9 cellular contexts compared by ENCODE assay signal in the genomic region with DNA sequence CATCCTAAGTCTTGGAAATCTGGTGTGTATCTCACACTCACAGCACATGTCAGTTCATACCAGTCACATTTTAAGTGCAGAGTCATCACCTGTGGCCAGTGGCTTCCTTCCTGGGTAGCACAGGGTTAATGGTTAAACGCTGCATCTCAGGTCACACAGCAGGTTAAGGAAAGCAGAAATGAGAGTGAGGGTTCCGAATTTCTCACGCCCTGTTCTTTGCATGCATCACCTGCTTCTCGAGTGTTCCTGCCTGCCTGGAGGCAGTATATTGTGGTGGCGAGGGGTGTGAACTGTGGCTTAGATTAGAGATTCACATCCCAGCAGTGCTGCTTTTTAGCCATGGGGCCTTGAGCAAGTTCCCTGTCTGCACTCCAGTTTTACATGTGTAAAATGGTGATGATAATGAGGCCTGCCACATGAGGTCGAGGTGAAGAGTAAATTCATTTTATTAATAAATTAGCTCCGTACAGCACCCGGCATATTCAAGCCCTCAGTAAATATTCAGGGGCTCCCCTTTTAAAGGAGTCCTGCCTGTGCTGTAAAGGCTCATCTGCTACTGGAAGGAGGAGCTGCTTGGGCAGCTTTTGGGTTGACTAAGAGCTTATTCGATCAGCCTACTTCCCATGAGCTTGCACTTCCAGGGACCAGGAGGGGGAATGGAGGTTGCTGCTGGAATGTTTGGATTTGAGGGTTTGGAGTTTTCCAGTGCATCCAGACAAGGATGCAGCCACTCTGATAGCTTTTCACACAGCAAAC.
DNase-seq lines count a peak whose midpoint lies in the region; ATAC-seq and TF ChIP-seq lines count a peak whose summit lies in the region.
"Had no signal": no experiment of that assay in that cellular context is flagged by ENCODE, and none has a peak within 500 bp of the region (broad histone marks: within the 10 kb centered on the region; RNA-seq: fewer than 3 reads in every experiment).

No MANE protein-coding gene starts in this region.

- ATAC-seq in GM21367 (IDR thresholded peaks at IDR 0.05; ENCODE audit: unreplicated experiment) (peak; percentile 95), HG03439 (IDR thresholded peaks at IDR 0.05; ENCODE audit: unreplicated experiment) (peak; percentile 98), foreskin keratinocyte (peak; percentile 39), sciatic nerve (no peak)

- H4K20me1 ChIP-seq in osteoblast (ENCODE audit: insufficient read depth, low read length), result no peaks in the 10 kb centered on the region

- H3K36me3 ChIP-seq in osteoblast (ENCODE audit: insufficient read depth, low read length), result peaks cover 65% of the 10 kb centered on the region

- intact Hi-C loops in sciatic nerve (cut with DNase I), result no loop called here

- H3K4me1 ChIP-seq in foreskin keratinocyte (no peaks in the 10 kb centered on the region), osteoblast (ENCODE audit: insufficient read depth, low read length) (no peaks in the 10 kb centered on the region)

- H3K4me2 ChIP-seq in osteoblast (ENCODE audit: insufficient read depth, low read length), result no peak overlapping the region

- H3K4me3 ChIP-seq in GM12865 (ENCODE audit: low read depth, low read length), result no peak overlapping the region
- H3K4me3 ChIP-seq in osteoblast (ENCODE audit: insufficient read depth, low read length), result no peak overlapping the region

- no peak overlapping the region for H2AFZ ChIP-seq in osteoblast (ENCODE audit: low read length)
- H2AFZ ChIP-seq: parathyroid adenoma had no signal

- H3K27me3 ChIP-seq in foreskin keratinocyte, result no peaks in the 10 kb centered on the region
- H3K27me3 ChIP-seq in osteoblast (ENCODE audit: insufficient read depth, low read length), result no peaks in the 10 kb centered on the region

- H3K79me2 ChIP-seq in osteoblast (ENCODE audit: insufficient read depth, low read length), result no peaks in the 10 kb centered on the region
- H3K79me2 ChIP-seq: parathyroid adenoma had no signal

- H3K27ac ChIP-seq in foreskin keratinocyte, result no peak overlapping the region
- no peak overlapping the region for H3K27ac ChIP-seq in osteoblast (ENCODE audit: low read depth, low read length)
- H3K27ac ChIP-seq: parathyroid adenoma had no signal

- H3K9me3 ChIP-seq in osteoblast (ENCODE audit: low read depth, low read length), result no peaks in the 10 kb centered on the region

- no peak for TF ChIP-seq CTCF in GM12865 (IDR thresholded peaks at IDR 0.05; ENCODE audit: insufficient read depth, low read depth, low read length, missing control alignments)
- no peak for TF ChIP-seq CTCF in foreskin keratinocyte (conservative IDR thresholded peaks at IDR 0.05)
- TF ChIP-seq CTCF in osteoblast (IDR thresholded peaks at IDR 0.05; ENCODE audit: extremely low read depth, low read depth, low read length), result no peak

- DNase-seq in GM12865 (ENCODE audit: low read depth) (peak; percentile 96), foreskin keratinocyte (no peak), sciatic nerve (ENCODE audit: low spot score) (no peak), AML-193 (lab: John Stamatoyannopoulos, UW) (no peak), osteoblast (ENCODE audit: insufficient read length, low spot score, missing footprints) (no peak)
- no peak for DNase-seq in stimulated activated CD4-positive, alpha-beta T cell treated with anti-CD3 and anti-CD28 coated beads, Interleukin-4, amount 100 ng/mL, for 24 hours
